In the genomic region with DNA sequence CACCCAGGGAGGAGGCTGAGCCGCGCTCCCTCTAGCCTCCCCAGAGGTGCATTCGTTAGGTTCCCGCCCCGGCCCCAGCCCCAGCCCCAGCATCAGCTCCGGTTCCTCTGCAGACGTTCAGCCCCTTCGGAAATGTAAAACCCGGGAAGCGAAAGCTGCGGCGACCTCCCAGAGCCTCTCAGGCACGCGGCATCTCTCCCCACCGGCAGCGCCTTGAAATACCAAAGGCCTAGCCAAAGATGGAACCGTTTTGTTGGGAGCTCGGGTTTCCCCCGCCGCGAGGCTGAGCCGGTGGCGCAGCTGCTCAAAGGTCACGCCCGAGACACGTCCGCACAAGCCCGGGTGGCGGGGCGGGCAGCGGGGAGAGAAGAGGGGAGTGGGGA, we compare ENCODE assay signal across 1 cellular context.
A peak's percentile ranks its signal among the peaks of the same experiment; 100 is the strongest.
TF ChIP-seq lines count a peak whose summit lies in the region.

No MANE protein-coding gene starts in this region.

TF ChIP-seq in HepG2, 621 proteins besides CTCF, POLR2A, EP300 and RAD21 (continued from another document and continues in another):
- no peak for TF ChIP-seq HES4 (CRISPR knock-in tag; IDR thresholded peaks at IDR 0.05; ENCODE audit: borderline replicate concordance)
- no peak for TF ChIP-seq PRMT3 (CRISPR knock-in tag; IDR thresholded peaks at IDR 0.05; ENCODE audit: borderline replicate concordance, low read depth)
- TF ChIP-seq GATAD2A (CRISPR knock-in tag; IDR thresholded peaks at IDR 0.05): no peak; the same call in 1 of the 2 replicates
- no peak for TF ChIP-seq ZNF652 (CRISPR knock-in tag; IDR thresholded peaks at IDR 0.05; ENCODE audit: borderline replicate concordance, low read depth)
- TF ChIP-seq MAF1 (CRISPR knock-in tag; IDR thresholded peaks at IDR 0.05; ENCODE audit: borderline replicate concordance): no peak
- no peak for TF ChIP-seq ZNF446 (CRISPR knock-in tag; IDR thresholded peaks at IDR 0.05)
- no peak for TF ChIP-seq ZNF331 (CRISPR knock-in tag; IDR thresholded peaks at IDR 0.05)
- 0 out of 2 replicates have a peak, but pooled peaks have one; percentile 38 for TF ChIP-seq ZNF644 (CRISPR knock-in tag; IDR thresholded peaks at IDR 0.05; ENCODE audit: low read depth)
- no peak for TF ChIP-seq KLF11 (CRISPR knock-in tag; IDR thresholded peaks at IDR 0.05)
- TF ChIP-seq ZNF615 (CRISPR knock-in tag; IDR thresholded peaks at IDR 0.05; ENCODE audit: borderline replicate concordance): no peak
- no peak for TF ChIP-seq CBX1 (IDR thresholded peaks at IDR 0.05; ENCODE audit: low read depth)
- 0 out of 2 replicates have a peak, but pooled peaks have one; percentile 36 for TF ChIP-seq RFXAP (CRISPR knock-in tag; IDR thresholded peaks at IDR 0.05; ENCODE audit: borderline replicate concordance)
- peak; percentile 68; the same call in 1 of the 2 replicates for TF ChIP-seq SIX1 (CRISPR knock-in tag; IDR thresholded peaks at IDR 0.05; ENCODE audit: borderline replicate concordance)
- no peak for TF ChIP-seq ARID2 (CRISPR knock-in tag; IDR thresholded peaks at IDR 0.05; ENCODE audit: borderline replicate concordance)
- TF ChIP-seq SIN3A (IDR thresholded peaks at IDR 0.05; ENCODE audit: borderline replicate concordance, low read depth, low read length): no peak
- TF ChIP-seq, protein P1, sequence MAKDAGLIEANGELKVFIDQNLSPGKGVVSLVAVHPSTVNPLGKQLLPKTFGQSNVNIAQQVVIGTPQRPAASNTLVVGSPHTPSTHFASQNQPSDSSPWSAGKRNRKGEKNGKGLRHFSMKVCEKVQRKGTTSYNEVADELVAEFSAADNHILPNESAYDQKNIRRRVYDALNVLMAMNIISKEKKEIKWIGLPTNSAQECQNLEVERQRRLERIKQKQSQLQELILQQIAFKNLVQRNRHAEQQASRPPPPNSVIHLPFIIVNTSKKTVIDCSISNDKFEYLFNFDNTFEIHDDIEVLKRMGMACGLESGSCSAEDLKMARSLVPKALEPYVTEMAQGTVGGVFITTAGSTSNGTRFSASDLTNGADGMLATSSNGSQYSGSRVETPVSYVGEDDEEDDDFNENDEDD (CRISPR knock-in tag; IDR thresholded peaks at IDR 0.05; ENCODE audit: borderline replicate concordance): peak; percentile 14; the same call in 1 of the 2 replicates
- TF ChIP-seq, protein P2, sequence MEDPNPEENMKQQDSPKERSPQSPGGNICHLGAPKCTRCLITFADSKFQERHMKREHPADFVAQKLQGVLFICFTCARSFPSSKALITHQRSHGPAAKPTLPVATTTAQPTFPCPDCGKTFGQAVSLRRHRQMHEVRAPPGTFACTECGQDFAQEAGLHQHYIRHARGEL (CRISPR knock-in tag; IDR thresholded peaks at IDR 0.05): no peak
- no peak for TF ChIP-seq ZNF431 (CRISPR knock-in tag; IDR thresholded peaks at IDR 0.05; ENCODE audit: borderline replicate concordance, low read depth)
- TF ChIP-seq, protein P3, sequence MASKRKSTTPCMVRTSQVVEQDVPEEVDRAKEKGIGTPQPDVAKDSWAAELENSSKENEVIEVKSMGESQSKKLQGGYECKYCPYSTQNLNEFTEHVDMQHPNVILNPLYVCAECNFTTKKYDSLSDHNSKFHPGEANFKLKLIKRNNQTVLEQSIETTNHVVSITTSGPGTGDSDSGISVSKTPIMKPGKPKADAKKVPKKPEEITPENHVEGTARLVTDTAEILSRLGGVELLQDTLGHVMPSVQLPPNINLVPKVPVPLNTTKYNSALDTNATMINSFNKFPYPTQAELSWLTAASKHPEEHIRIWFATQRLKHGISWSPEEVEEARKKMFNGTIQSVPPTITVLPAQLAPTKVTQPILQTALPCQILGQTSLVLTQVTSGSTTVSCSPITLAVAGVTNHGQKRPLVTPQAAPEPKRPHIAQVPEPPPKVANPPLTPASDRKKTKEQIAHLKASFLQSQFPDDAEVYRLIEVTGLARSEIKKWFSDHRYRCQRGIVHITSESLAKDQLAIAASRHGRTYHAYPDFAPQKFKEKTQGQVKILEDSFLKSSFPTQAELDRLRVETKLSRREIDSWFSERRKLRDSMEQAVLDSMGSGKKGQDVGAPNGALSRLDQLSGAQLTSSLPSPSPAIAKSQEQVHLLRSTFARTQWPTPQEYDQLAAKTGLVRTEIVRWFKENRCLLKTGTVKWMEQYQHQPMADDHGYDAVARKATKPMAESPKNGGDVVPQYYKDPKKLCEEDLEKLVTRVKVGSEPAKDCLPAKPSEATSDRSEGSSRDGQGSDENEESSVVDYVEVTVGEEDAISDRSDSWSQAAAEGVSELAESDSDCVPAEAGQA (IDR thresholded peaks at IDR 0.05; ENCODE audit: low read depth): no peak
- TF ChIP-seq, protein P3 (CRISPR knock-in tag; IDR thresholded peaks at IDR 0.05; ENCODE audit: borderline replicate concordance): no peak
- TF ChIP-seq ZNF333 (CRISPR knock-in tag; IDR thresholded peaks at IDR 0.05; ENCODE audit: borderline replicate concordance): no peak
- TF ChIP-seq, protein P4, sequence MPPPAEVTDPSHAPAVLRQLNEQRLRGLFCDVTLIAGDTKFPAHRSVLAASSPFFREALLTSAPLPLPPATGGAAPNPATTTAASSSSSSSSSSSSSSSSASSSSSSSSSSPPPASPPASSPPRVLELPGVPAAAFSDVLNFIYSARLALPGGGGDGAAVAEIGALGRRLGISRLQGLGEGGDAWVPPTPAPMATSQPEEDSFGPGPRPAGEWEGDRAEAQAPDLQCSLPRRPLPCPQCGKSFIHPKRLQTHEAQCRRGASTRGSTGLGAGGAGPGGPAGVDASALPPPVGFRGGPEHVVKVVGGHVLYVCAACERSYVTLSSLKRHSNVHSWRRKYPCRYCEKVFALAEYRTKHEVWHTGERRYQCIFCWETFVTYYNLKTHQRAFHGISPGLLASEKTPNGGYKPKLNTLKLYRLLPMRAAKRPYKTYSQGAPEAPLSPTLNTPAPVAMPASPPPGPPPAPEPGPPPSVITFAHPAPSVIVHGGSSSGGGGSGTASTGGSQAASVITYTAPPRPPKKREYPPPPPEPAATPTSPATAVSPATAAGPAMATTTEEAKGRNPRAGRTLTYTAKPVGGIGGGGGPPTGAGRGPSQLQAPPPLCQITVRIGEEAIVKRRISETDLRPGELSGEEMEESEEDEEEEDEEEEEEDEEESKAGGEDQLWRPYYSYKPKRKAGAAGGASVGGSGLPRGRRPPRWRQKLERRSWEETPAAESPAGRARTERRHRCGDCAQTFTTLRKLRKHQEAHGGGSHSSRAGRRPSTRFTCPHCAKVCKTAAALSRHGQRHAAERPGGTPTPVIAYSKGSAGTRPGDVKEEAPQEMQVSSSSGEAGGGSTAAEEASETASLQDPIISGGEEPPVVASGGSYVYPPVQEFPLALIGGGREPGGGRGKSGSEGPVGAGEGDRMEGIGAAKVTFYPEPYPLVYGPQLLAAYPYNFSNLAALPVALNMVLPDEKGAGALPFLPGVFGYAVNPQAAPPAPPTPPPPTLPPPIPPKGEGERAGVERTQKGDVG (CRISPR knock-in tag; IDR thresholded peaks at IDR 0.05; ENCODE audit: borderline replicate concordance): no peak
- TF ChIP-seq ZNF382 (CRISPR knock-in tag; IDR thresholded peaks at IDR 0.05; ENCODE audit: borderline replicate concordance): no peak
- peak in 1 of 2 experiments; percentile 61; a peak in 1 of 4 replicates for TF ChIP-seq NR2F1 (CRISPR knock-in tag; IDR thresholded peaks at IDR 0.05)
- TF ChIP-seq, protein P5, sequence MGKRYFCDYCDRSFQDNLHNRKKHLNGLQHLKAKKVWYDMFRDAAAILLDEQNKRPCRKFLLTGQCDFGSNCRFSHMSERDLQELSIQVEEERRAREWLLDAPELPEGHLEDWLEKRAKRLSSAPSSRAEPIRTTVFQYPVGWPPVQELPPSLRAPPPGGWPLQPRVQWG (CRISPR knock-in tag; IDR thresholded peaks at IDR 0.05; ENCODE audit: borderline replicate concordance, low read depth): no peak
- no peak; the same call in 1 of the 2 replicates for TF ChIP-seq SAP130 (CRISPR knock-in tag; IDR thresholded peaks at IDR 0.05; ENCODE audit: low read depth)
- no peak for TF ChIP-seq IKZF1 (IDR thresholded peaks at IDR 0.05)
- TF ChIP-seq ZNF619 (CRISPR knock-in tag; IDR thresholded peaks at IDR 0.05): no peak
- no peak; the same call in 1 of the 2 replicates for TF ChIP-seq ZNF773 (CRISPR knock-in tag; IDR thresholded peaks at IDR 0.05; ENCODE audit: borderline replicate concordance)
- TF ChIP-seq ZNF337 (CRISPR knock-in tag; IDR thresholded peaks at IDR 0.05; ENCODE audit: borderline replicate concordance, low read depth): 0 out of 2 replicates have a peak, but pooled peaks have one; percentile 25
- TF ChIP-seq, protein P6, sequence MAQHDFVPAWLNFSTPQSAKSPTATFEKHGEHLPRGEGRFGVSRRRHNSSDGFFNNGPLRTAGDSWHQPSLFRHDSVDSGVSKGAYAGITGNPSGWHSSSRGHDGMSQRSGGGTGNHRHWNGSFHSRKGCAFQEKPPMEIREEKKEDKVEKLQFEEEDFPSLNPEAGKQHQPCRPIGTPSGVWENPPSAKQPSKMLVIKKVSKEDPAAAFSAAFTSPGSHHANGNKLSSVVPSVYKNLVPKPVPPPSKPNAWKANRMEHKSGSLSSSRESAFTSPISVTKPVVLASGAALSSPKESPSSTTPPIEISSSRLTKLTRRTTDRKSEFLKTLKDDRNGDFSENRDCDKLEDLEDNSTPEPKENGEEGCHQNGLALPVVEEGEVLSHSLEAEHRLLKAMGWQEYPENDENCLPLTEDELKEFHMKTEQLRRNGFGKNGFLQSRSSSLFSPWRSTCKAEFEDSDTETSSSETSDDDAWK (CRISPR knock-in tag; IDR thresholded peaks at IDR 0.05): no peak
- TF ChIP-seq, protein P7, sequence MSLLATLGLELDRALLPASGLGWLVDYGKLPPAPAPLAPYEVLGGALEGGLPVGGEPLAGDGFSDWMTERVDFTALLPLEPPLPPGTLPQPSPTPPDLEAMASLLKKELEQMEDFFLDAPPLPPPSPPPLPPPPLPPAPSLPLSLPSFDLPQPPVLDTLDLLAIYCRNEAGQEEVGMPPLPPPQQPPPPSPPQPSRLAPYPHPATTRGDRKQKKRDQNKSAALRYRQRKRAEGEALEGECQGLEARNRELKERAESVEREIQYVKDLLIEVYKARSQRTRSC (CRISPR knock-in tag; IDR thresholded peaks at IDR 0.05; ENCODE audit: low read depth): no peak
- TF ChIP-seq GTF3A (CRISPR knock-in tag; conservative IDR thresholded peaks at IDR 0.05): no peak
- TF ChIP-seq TOPORS (CRISPR knock-in tag; IDR thresholded peaks at IDR 0.05): no peak
